In genomic region chr13:99741979-99742378, GRCh38 we compare ENCODE assay signal across 12 cellular contexts.
"Had no signal": no experiment of that assay in that cellular context is flagged by ENCODE, and none has a peak within 500 bp of the region (broad histone marks: within the 10 kb centered on the region; RNA-seq: fewer than 3 reads in every experiment).

No MANE protein-coding gene starts in this region.

- H3K36me3 ChIP-seq: ascending aorta, esophagus muscularis mucosa, tibial artery, WERI-Rb-1 had no signal

- H3K4me3 Mint-ChIP-seq: activated naive CD8-positive, alpha-beta T cell treated with anti-CD3 and anti-CD28 coated beads, Interleukin-2, amount 50 U/mL, for 24 hours; activated T-helper 1 cell treated with anti-CD3 and anti-CD28 coated beads, Interleukin-12 subunit alpha, Interleukin-12 subunit beta, Interleukin-2, Interleukin-4 antibody, amounts not matched to agents 30 ng/mL and 10 ng/mL and 1 ng/mL, durations not matched to agents 14 hours and 24 hours and 36 hours; natural killer cell treated with Interleukin-12 subunit alpha and Interleukin-12 subunit beta and Interleukin-15 and Interleukin-18, amount 100 ng/mL, for 72 hours; stimulated activated effector memory CD8-positive, alpha-beta T cell treated with anti-CD3 and anti-CD28 coated beads, Interleukin-12 subunit alpha, Interleukin-12 subunit beta, amount 100 ng/mL, for 72 hours had no signal

- DNase-seq: activated CD4-positive, alpha-beta T cell treated with anti-CD3 and anti-CD28 coated beads for 48 hours; activated naive CD4-positive, alpha-beta T cell treated with Interleukin-2 at 50 U/mL for 16 hours; activated naive CD8-positive, alpha-beta T cell treated with anti-CD3 and anti-CD28 coated beads, Interleukin-2, amount 50 U/mL, for 24 hours; glutamatergic neuron; tibial artery; WERI-Rb-1 had no signal

- H3K9me3 ChIP-seq: ascending aorta, esophagus muscularis mucosa, tibial artery had no signal

- H3K36me3 Mint-ChIP-seq: natural killer cell treated with Interleukin-12 subunit alpha and Interleukin-12 subunit beta and Interleukin-15 and Interleukin-18, amount 100 ng/mL, for 72 hours; stimulated activated effector memory CD8-positive, alpha-beta T cell treated with anti-CD3 and anti-CD28 coated beads, Interleukin-12 subunit alpha, Interleukin-12 subunit beta, amount 100 ng/mL, for 72 hours had no signal

- H3K9me3 Mint-ChIP-seq: activated naive CD8-positive, alpha-beta T cell treated with anti-CD3 and anti-CD28 coated beads, Interleukin-2, amount 50 U/mL, for 24 hours; activated T-helper 1 cell treated with anti-CD3 and anti-CD28 coated beads, Interleukin-12 subunit alpha, Interleukin-12 subunit beta, Interleukin-2, Interleukin-4 antibody, amounts not matched to agents 30 ng/mL and 10 ng/mL and 1 ng/mL, durations not matched to agents 14 hours and 24 hours and 36 hours; natural killer cell treated with Interleukin-12 subunit alpha and Interleukin-12 subunit beta and Interleukin-15 and Interleukin-18, amount 100 ng/mL, for 72 hours; stimulated activated effector memory CD8-positive, alpha-beta T cell treated with anti-CD3 and anti-CD28 coated beads, Interleukin-12 subunit alpha, Interleukin-12 subunit beta, amount 100 ng/mL, for 72 hours had no signal

- H3K27ac ChIP-seq: ascending aorta, esophagus muscularis mucosa, skin epidermis, tibial artery, WERI-Rb-1 had no signal

- ATAC-seq: activated naive CD8-positive, alpha-beta T cell treated with anti-CD3 and anti-CD28 coated beads, Interleukin-2, amount 50 U/mL, for 24 hours; natural killer cell treated with Interleukin-12 subunit alpha and Interleukin-12 subunit beta and Interleukin-15 and Interleukin-18, amount 100 ng/mL, for 72 hours; stimulated activated effector memory CD8-positive, alpha-beta T cell treated with anti-CD3 and anti-CD28 coated beads, Interleukin-12 subunit alpha, Interleukin-12 subunit beta, amount 100 ng/mL, for 72 hours had no signal

- H3K27me3 ChIP-seq: ascending aorta, esophagus muscularis mucosa, tibial artery had no signal

- H3K4me3 ChIP-seq: esophagus muscularis mucosa, skin epidermis, tibial artery had no signal

- H3K27ac Mint-ChIP-seq: activated naive CD8-positive, alpha-beta T cell treated with anti-CD3 and anti-CD28 coated beads, Interleukin-2, amount 50 U/mL, for 24 hours; activated T-helper 1 cell treated with anti-CD3 and anti-CD28 coated beads, Interleukin-12 subunit alpha, Interleukin-12 subunit beta, Interleukin-2, Interleukin-4 antibody, amounts not matched to agents 30 ng/mL and 10 ng/mL and 1 ng/mL, durations not matched to agents 14 hours and 24 hours and 36 hours; natural killer cell treated with Interleukin-12 subunit alpha and Interleukin-12 subunit beta and Interleukin-15 and Interleukin-18, amount 100 ng/mL, for 72 hours; stimulated activated effector memory CD8-positive, alpha-beta T cell treated with anti-CD3 and anti-CD28 coated beads, Interleukin-12 subunit alpha, Interleukin-12 subunit beta, amount 100 ng/mL, for 72 hours had no signal

- H3K27me3 Mint-ChIP-seq: activated naive CD8-positive, alpha-beta T cell treated with anti-CD3 and anti-CD28 coated beads, Interleukin-2, amount 50 U/mL, for 24 hours had no signal

- H3K4me1 Mint-ChIP-seq: stimulated activated effector memory CD8-positive, alpha-beta T cell treated with anti-CD3 and anti-CD28 coated beads, Interleukin-12 subunit alpha, Interleukin-12 subunit beta, amount 100 ng/mL, for 72 hours had no signal
